In genomic region chr17:11997972-11998233, GRCh38 we compare ENCODE assay signal across 8 cellular contexts. TPM values are rescaled to one million over a fixed set of nuclear protein-coding genes. Genes with fewer than 3 reads are reported as not detected.
A peak's percentile ranks its signal among the peaks of the same experiment; 100 is the strongest.
DNase-seq lines count a peak whose midpoint lies in the region; ATAC-seq and TF ChIP-seq lines count a peak whose summit lies in the region.

No MANE protein-coding gene starts in this region.

- H2AFZ ChIP-seq in Karpas-422 (ENCODE audit: low read length) (peak overlapping the region; percentile 100), neural cell (ENCODE audit: low read depth, low read length) (peak overlapping the region; percentile 98)

- H3K36me3 ChIP-seq in BLaER1 treated with 17β-estradiol and CSF1 and Interleukin-3, amounts not matched to agents 10 nM and 100 nM, result peaks cover 0 to 2% (median under 1%) of the 10 kb centered on the region in 11 experiments; a peak in 6 of 22 replicates
- H3K36me3 ChIP-seq in Karpas-422 (ENCODE audit: insufficient read depth, low read length), result no peaks in the 10 kb centered on the region
- H3K36me3 ChIP-seq in neural cell (ENCODE audit: insufficient read depth, low read length), result no peaks in the 10 kb centered on the region

- H3K4me3 ChIP-seq in BLaER1 treated with 17β-estradiol and CSF1 and Interleukin-3, amounts not matched to agents 10 nM and 100 nM, result peak overlapping the region; percentile 68 to 99 (median 83)
- H3K4me3 ChIP-seq in Karpas-422 (ENCODE audit: low read length) (peak overlapping the region; percentile 94), dorsolateral prefrontal cortex (peak overlapping the region; percentile 59 to 99 (median 90)), neural cell (ENCODE audit: low read length) (peak overlapping the region; percentile 88)

- H4K20me1 ChIP-seq in BLaER1 treated with 17β-estradiol and CSF1 and Interleukin-3, amounts not matched to agents 10 nM and 100 nM, result no peaks in the 10 kb centered on the region
- no peaks in the 10 kb centered on the region for H4K20me1 ChIP-seq in Karpas-422 (ENCODE audit: insufficient read depth, low read depth, low read length)
- H4K20me1 ChIP-seq in neural cell (ENCODE audit: insufficient read depth), result no peaks in the 10 kb centered on the region

- TF ChIP-seq EP300 in neural cell (conservative IDR thresholded peaks at IDR 0.05; ENCODE audit: poor library complexity, severe bottlenecking), result no peak

- H3K27ac ChIP-seq in BLaER1 treated with 17β-estradiol and CSF1 and Interleukin-3, amounts not matched to agents 10 nM and 100 nM, result peak overlapping the region; percentile 58 to 97 (median 90)
- H3K27ac ChIP-seq in Karpas-422 (ENCODE audit: low read length) (no peak overlapping the region), dorsolateral prefrontal cortex (peak overlapping the region in 58 of 59 donors; percentile 59 to 97 (median 90)), neural cell (ENCODE audit: low read length) (peak overlapping the region; percentile 98)

- no peaks in the 10 kb centered on the region for H3K9me3 ChIP-seq in BLaER1 treated with 17β-estradiol and CSF1 and Interleukin-3, amounts not matched to agents 10 nM and 100 nM (replicated peaks in 1 of 11)
- H3K9me3 ChIP-seq in Karpas-422 (ENCODE audit: low read length) (no peaks in the 10 kb centered on the region), neural cell (ENCODE audit: low read length) (no peaks in the 10 kb centered on the region)

- peak overlapping the region; percentile 84 to 95 (median 91) for H3K9ac ChIP-seq in BLaER1 treated with 17β-estradiol and CSF1 and Interleukin-3, amounts not matched to agents 10 nM and 100 nM
- H3K9ac ChIP-seq in Karpas-422 (ENCODE audit: low read length), result peak overlapping the region; percentile 72; the same call in 1 of the 2 replicates
- peak overlapping the region; percentile 87 for H3K9ac ChIP-seq in neural cell (ENCODE audit: low read length)

- peaks cover 6% of the 10 kb centered on the region; the same call in 1 of the 2 replicates for H3K9me2 ChIP-seq in Karpas-422 (replicated peaks; ENCODE audit: insufficient read depth, low read length)
- no peaks in the 10 kb centered on the region for H3K9me2 ChIP-seq in neural cell (ENCODE audit: insufficient read depth, low read length)

- TF ChIP-seq CTCF in dorsolateral prefrontal cortex (IDR thresholded peaks at IDR 0.05 in 54 of 56, conservative IDR thresholded peaks at IDR 0.05 in 2 of 56; ENCODE audit: low read depth in 1 of 56, partially characterized antibody in 56 of 56), result no peak
- no peak for TF ChIP-seq CTCF in neural cell (IDR thresholded peaks at IDR 0.05; ENCODE audit: poor library complexity, severe bottlenecking)

- ATAC-seq in GM19035 (IDR thresholded peaks at IDR 0.05; ENCODE audit: unreplicated experiment) (no peak), GM21737 (IDR thresholded peaks at IDR 0.05; ENCODE audit: unreplicated experiment) (no peak)

- H3K79me2 ChIP-seq in Karpas-422 (ENCODE audit: low read length), result peaks cover 23% of the 10 kb centered on the region
- H3K79me2 ChIP-seq in neural cell (replicated peaks; ENCODE audit: insufficient read depth, low read length), result peaks cover 8% of the 10 kb centered on the region

- peak overlapping the region; percentile 55 to 90 (median 82) for H3K4me2 ChIP-seq in BLaER1 treated with 17β-estradiol and CSF1 and Interleukin-3, amounts not matched to agents 10 nM and 100 nM
- H3K4me2 ChIP-seq in Karpas-422 (ENCODE audit: low read depth, low read length, poor library complexity, severe bottlenecking), result peak overlapping the region; percentile 87
- peak overlapping the region; percentile 83 for H3K4me2 ChIP-seq in neural cell (ENCODE audit: low read length)

- no peaks in the 10 kb centered on the region for H3K27me3 ChIP-seq in BLaER1 treated with 17β-estradiol and CSF1 and Interleukin-3, amounts not matched to agents 10 nM and 100 nM
- H3K27me3 ChIP-seq in Karpas-422 (ENCODE audit: low read length), result no peaks in the 10 kb centered on the region
- no peaks in the 10 kb centered on the region for H3K27me3 ChIP-seq in dorsolateral prefrontal cortex
- H3K27me3 ChIP-seq in neural cell (ENCODE audit: insufficient read depth, low read depth, low read length), result no peaks in the 10 kb centered on the region

- intact Hi-C loops in dorsolateral prefrontal cortex (cut with DNase I), result loop anchor here (1.0 to 10.0 kb wide), 6 partner anchors 22 to 1263 kb away; partner anchors contain the start of genes MAP2K4 (in 2 of the 2), ELAC2 (in 1 of the 2) and TMEM220 (in 1 of the 2)

- DNase-seq in Karpas-422 (no peak), dorsolateral prefrontal cortex (peak in 1 of 10 donors; percentile 6), HK-2 (ENCODE audit: unreplicated experiment) (no peak), cerebellum (ENCODE audit: low spot score) (no peak)

- no peaks in the 10 kb centered on the region for H3F3A ChIP-seq in neural cell (ENCODE audit: insufficient read depth, low read length, poor library complexity, severe bottlenecking)

- peaks cover 5 to 16% (median 9%) of the 10 kb centered on the region in 10 experiments; a peak in 14 of 20 replicates for H3K4me1 ChIP-seq in BLaER1 treated with 17β-estradiol and CSF1 and Interleukin-3, amounts not matched to agents 10 nM and 100 nM
- H3K4me1 ChIP-seq in Karpas-422 (ENCODE audit: low read length), result peaks cover 14% of the 10 kb centered on the region

- TF ChIP-seq RAD21 in neural cell (conservative IDR thresholded peaks at IDR 0.05), result no peak

TF ChIP-seq in neural cell, 6 proteins besides CTCF, POLR2A, EP300 and RAD21:
- TF ChIP-seq REST (IDR thresholded peaks at IDR 0.05; ENCODE audit: borderline replicate concordance) (peak; percentile 11), EZH2 (IDR thresholded peaks at IDR 0.05; ENCODE audit: borderline replicate concordance, insufficient read depth, low read length, poor library complexity, severe bottlenecking) (no peak), POLR2AphosphoS5 (IDR thresholded peaks at IDR 0.05) (no peak), MXI1 (conservative IDR thresholded peaks at IDR 0.05; ENCODE audit: poor library complexity, severe bottlenecking) (no peak)

RNA-seq across cellular contexts. Expression of gene ZNF18, which starts 0.6 kb away (rescaled TPM):
- total RNA-seq in Karpas-422 (2014; rRNA removed; shearing (Covaris generic); ENCODE audit: low replicate concordance), result 13.9 and 15.4 TPM in 2 replicates
- total RNA-seq in dorsolateral prefrontal cortex (10 to 100 TPM in 67 of 120 experiments, 1 to 10 TPM in 53; 5.9 to 18.7 (median 10.1) TPM), cerebellum (13.2 TPM)
- polyA plus RNA-seq in neural cell, result 18.6 and 19.8 TPM in 2 replicates
- 27.4 and 34.8 TPM in 2 replicates for polyA minus RNA-seq in neural cell

RNA-seq across cellular contexts. Expression of gene MAP2K4, which starts 22.8 kb away (rescaled TPM):
- 16.4 and 29.7 TPM in 2 replicates for total RNA-seq in Karpas-422 (2014; rRNA removed; shearing (Covaris generic); ENCODE audit: low replicate concordance)
- 100 to 1,000 TPM in 111 of 120 experiments, 10 to 100 TPM in 9; 73.7 to 171 (median 137) TPM for total RNA-seq in dorsolateral prefrontal cortex
- 69.6 and 78.4 TPM in 2 replicates for polyA plus RNA-seq in neural cell
- polyA minus RNA-seq in neural cell, result 150 and 158 TPM in 2 replicates
- total RNA-seq in cerebellum, result 70.0 TPM
